Comparison of ENCODE assay signal across 1 cellular context in genomic region chr12:131869871-131870418, GRCh38.
TF ChIP-seq lines count a peak whose summit lies in the region.

No MANE protein-coding gene starts in this region.

TF ChIP-seq in K562, 482 proteins besides CTCF, POLR2A, EP300 and RAD21:
- TF ChIP-seq ATF3 (IDR thresholded peaks at IDR 0.05) (peak; percentile 90), ATF3 (CRISPR knock-in tag; conservative IDR thresholded peaks at IDR 0.05) (no peak), JUN (IDR thresholded peaks at IDR 0.05; ENCODE audit: borderline replicate concordance, low read depth, low read length) (peak; percentile 31; the same call in 1 of the 2 replicates), JUN (CRISPR knock-in tag; IDR thresholded peaks at IDR 0.05; ENCODE audit: borderline replicate concordance) (no peak), ATF7 (IDR thresholded peaks at IDR 0.05) (peak; percentile 65; the same call in 1 of the 2 replicates), CBFA2T3 (IDR thresholded peaks at IDR 0.05) (no peak), ZNF589 (CRISPR knock-in tag; IDR thresholded peaks at IDR 0.05; ENCODE audit: low read depth) (no peak), JUND (IDR thresholded peaks at IDR 0.05; ENCODE audit: borderline replicate concordance, low read depth, low read length) (peak; percentile 32; the same call in 1 of the 2 replicates), JUND (tag; IDR thresholded peaks at IDR 0.05; ENCODE audit: borderline replicate concordance, low read depth, low read length) (peak; percentile 55; the same call in 2 of the 3 replicates), CTBP1 (IDR thresholded peaks at IDR 0.05; ENCODE audit: borderline replicate concordance) (peak; percentile 22; the same call in 1 of the 2 replicates)
